ENCODE assay signal across 14 cellular contexts in the genomic region with DNA sequence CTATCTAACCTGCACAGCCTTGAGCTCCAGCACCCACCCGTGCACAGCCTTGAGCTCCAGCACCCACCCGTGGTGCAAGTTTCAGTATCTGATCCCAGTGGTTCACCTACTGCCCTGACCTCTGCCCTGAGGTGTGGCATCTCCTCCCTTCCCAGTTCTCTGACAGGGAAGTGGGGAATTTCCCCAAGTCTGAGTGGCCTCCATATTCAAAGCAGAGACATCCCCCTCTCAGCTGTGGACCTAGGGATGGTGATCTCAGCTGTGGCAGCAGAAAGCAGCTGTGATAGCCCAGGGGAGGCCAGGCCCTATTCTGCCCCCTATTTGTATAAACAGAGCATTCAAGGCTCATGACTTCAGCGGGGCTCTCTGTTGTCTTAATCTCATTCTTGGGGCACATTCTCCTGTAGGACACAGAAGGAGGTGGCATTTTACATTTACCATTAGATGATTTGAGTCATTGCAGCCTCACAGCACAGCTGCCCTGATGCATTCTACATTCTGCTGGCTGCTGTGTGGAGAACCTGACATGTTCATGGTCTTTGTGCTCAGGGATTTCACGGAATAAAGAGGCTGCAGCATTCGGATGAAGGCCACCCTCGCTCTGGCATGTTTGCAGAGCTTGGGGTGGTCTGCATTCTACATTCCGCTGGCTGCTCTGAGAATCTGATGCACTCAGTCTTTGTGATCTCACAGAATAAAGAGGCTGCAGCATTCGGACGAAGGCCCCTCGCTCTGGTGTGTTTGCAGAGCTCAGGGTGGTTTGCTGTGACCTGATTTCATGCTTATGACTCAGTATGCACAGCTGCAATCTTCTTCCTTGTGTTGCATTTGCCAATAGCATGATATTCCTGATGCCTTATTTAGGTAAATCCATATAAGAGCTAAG. TPM values are rescaled to one million over a fixed set of nuclear protein-coding genes. Genes with fewer than 3 reads are reported as not detected.
DNase-seq lines count a peak whose midpoint lies in the region; ATAC-seq and TF ChIP-seq lines count a peak whose summit lies in the region.
"Had no signal": no experiment of that assay in that cellular context is flagged by ENCODE, and none has a peak within 500 bp of the region (broad histone marks: within the 10 kb centered on the region; RNA-seq: fewer than 3 reads in every experiment).

No MANE protein-coding gene starts in this region.

- 80 to 83% methylated on average over 9 to 10 of the region's 10 CpGs for WGBS in testis, 2 donors

- intact Hi-C loops in testis (cut with DNase I; ENCODE audit: low total_unique reads) = loop anchor here (10.0 kb wide), 1 partner anchor 366 kb away; no protein-coding TSS in a partner anchor

- TF ChIP-seq CTCF in GM10266 (IDR thresholded peaks at IDR 0.05; ENCODE audit: control insufficient read depth, insufficient read depth, low read depth, missing control alignments) (peak; percentile 28), testis (IDR thresholded peaks at IDR 0.05) (no peak), foreskin keratinocyte (conservative IDR thresholded peaks at IDR 0.05) (no peak)

- peak overlapping the region; percentile 39 for H3K4me3 Mint-ChIP-seq in activated T-helper 17 cell treated with anti-CD3 and anti-CD28 coated beads, Interleukin-2, amount 50 U/mL, for 72 hours
- H3K4me3 Mint-ChIP-seq in naive B cell = peak overlapping the region in 2 of 8 donors; percentile 8 to 47
- H3K4me3 Mint-ChIP-seq: activated CD8-positive, alpha-beta memory T cell treated with anti-CD3 and anti-CD28 coated beads, Interleukin-2, amount 10 ng/mL, durations not matched to agents 7 days and 5 days had no signal

- no peaks in the 10 kb centered on the region for H3K9me3 Mint-ChIP-seq in activated T-helper 17 cell treated with anti-CD3 and anti-CD28 coated beads, Interleukin-2, amount 50 U/mL, for 72 hours
- no peaks in the 10 kb centered on the region for H3K9me3 Mint-ChIP-seq in naive B cell

- H3K27ac Mint-ChIP-seq in activated T-helper 17 cell treated with anti-CD3 and anti-CD28 coated beads, Interleukin-2, amount 50 U/mL, for 72 hours = peak overlapping the region; percentile 56
- peak overlapping the region; percentile 58 to 96 (median 82) for H3K27ac Mint-ChIP-seq in naive B cell
- H3K27ac Mint-ChIP-seq: activated CD8-positive, alpha-beta memory T cell treated with anti-CD3 and anti-CD28 coated beads, Interleukin-2, amount 10 ng/mL, durations not matched to agents 7 days and 5 days had no signal

- no peak overlapping the region for H3K4me3 ChIP-seq in testis
- H3K4me3 ChIP-seq: BLaER1, uterus had no signal

- H3K27me3 Mint-ChIP-seq in activated T-helper 17 cell treated with anti-CD3 and anti-CD28 coated beads, Interleukin-2, amount 50 U/mL, for 72 hours = no peaks in the 10 kb centered on the region
- no peaks in the 10 kb centered on the region for H3K27me3 Mint-ChIP-seq in naive B cell

- peaks cover 54% of the 10 kb centered on the region for H3K36me3 Mint-ChIP-seq in activated T-helper 17 cell treated with anti-CD3 and anti-CD28 coated beads, Interleukin-2, amount 50 U/mL, for 72 hours (ENCODE audit: low read depth)
- H3K36me3 Mint-ChIP-seq in naive B cell = peaks cover 17 to 22% of the 10 kb centered on the region in 2 donors

- no peaks in the 10 kb centered on the region for H3K36me3 ChIP-seq in testis (ENCODE audit: low read depth, missing control alignments)
- H3K36me3 ChIP-seq: BLaER1, uterus had no signal

- no peaks in the 10 kb centered on the region for H3K9me3 ChIP-seq in testis
- H3K9me3 ChIP-seq: uterus had no signal

- no peak for TF ChIP-seq POLR2A in testis (IDR thresholded peaks at IDR 0.05)

- ATAC-seq in GM21447 (IDR thresholded peaks at IDR 0.05; ENCODE audit: unreplicated experiment) = peak; percentile 52
- ATAC-seq in activated T-helper 17 cell treated with anti-CD3 and anti-CD28 coated beads, Interleukin-2, amount 50 U/mL, for 72 hours (replicated peaks) = no peak
- ATAC-seq in naive B cell (ENCODE audit: low read depth in 2 of 2) = peak; percentile 57 to 65
- no peak for ATAC-seq in HG02970 (IDR thresholded peaks at IDR 0.05; ENCODE audit: low FRiP score, unreplicated experiment)
- ATAC-seq in foreskin keratinocyte = no peak

- H3K27me3 ChIP-seq in testis (no peaks in the 10 kb centered on the region), foreskin keratinocyte (no peaks in the 10 kb centered on the region)
- H3K27me3 ChIP-seq: uterus had no signal

- no peaks in the 10 kb centered on the region for H3K4me1 ChIP-seq in testis
- no peaks in the 10 kb centered on the region for H3K4me1 ChIP-seq in foreskin keratinocyte
- H3K4me1 ChIP-seq: uterus had no signal

- DNase-seq in GM10266 (ENCODE audit: extremely low spot score) (no peak), naive B cell (no peak), testis (no peak), foreskin keratinocyte (no peak), AG08395 (ENCODE audit: low spot score) (no peak)
- DNase-seq: activated CD8-positive, alpha-beta memory T cell treated with anti-CD3 and anti-CD28 coated beads, Interleukin-2, amount 10 ng/mL, durations not matched to agents 7 days and 5 days; amniotic stem cell; hypothalamus; mesendoderm; uterus had no signal

- H3K4me1 Mint-ChIP-seq in activated T-helper 17 cell treated with anti-CD3 and anti-CD28 coated beads, Interleukin-2, amount 50 U/mL, for 72 hours = peaks cover 31% of the 10 kb centered on the region
- peaks cover 44 to 86% (median 49%) of the 10 kb centered on the region in 3 donors for H3K4me1 Mint-ChIP-seq in naive B cell

- H3K27ac ChIP-seq in testis (no peak overlapping the region), foreskin keratinocyte (no peak overlapping the region)
- H3K27ac ChIP-seq: BLaER1, uterus had no signal

RNA-seq across cellular contexts. Expression of gene GPR31, which starts 16.9 kb away (rescaled TPM):
- not detected for total RNA-seq in activated T-helper 17 cell treated with anti-CD3 and anti-CD28 coated beads, Interleukin-2, amount 50 U/mL, for 72 hours
- polyA plus RNA-seq in naive B cell (ENCODE audit: low read depth in 6 of 6) (not detected), testis (ENCODE audit: insufficient read depth, low read depth, low replicate concordance) (0.20 TPM), foreskin keratinocyte (not detected in 2 replicates)
- total RNA-seq in testis (under 1 TPM; 0.19 to 0.71 TPM), foreskin keratinocyte (not detected in 2 replicates)
- total RNA-seq: activated CD8-positive, alpha-beta memory T cell treated with anti-CD3 and anti-CD28 coated beads, Interleukin-2, amount 10 ng/mL, durations not matched to agents 7 days and 5 days; uterus had no signal

RNA-seq across cellular contexts. Expression of gene CCR6, which starts 17.9 kb away (rescaled TPM):
- 10 to 100 TPM; 31.5 to 55.7 TPM for total RNA-seq in activated T-helper 17 cell treated with anti-CD3 and anti-CD28 coated beads, Interleukin-2, amount 50 U/mL, for 72 hours
- polyA plus RNA-seq in naive B cell (ENCODE audit: low read depth in 6 of 6) (100 to 1,000 TPM in 5 of 6 donors, 10 to 100 TPM in 1; 97.4 to 205 (median 126) TPM), testis (ENCODE audit: insufficient read depth, low read depth, low replicate concordance) (5.3 TPM), foreskin keratinocyte (not detected in 2 replicates)
- total RNA-seq in testis (under 1 TPM in 1 of 2 donors, not detected in 1; 0.87 TPM), foreskin keratinocyte (not detected in 2 replicates)
- total RNA-seq: uterus had no signal

Comparison
In these comparisons a context has a peak if more than half of its experiments do, and no peak if none do; other contexts are left out.
1. ATAC-seq: peak in GM21447 (single experiment) and naive B cell (2 of 2); none in activated T-helper 17 cell treated with anti-CD3 and anti-CD28 coated beads, Interleukin-2, amount 50 U/mL, for 72 hours (single experiment), HG02970 (single experiment) and foreskin keratinocyte (single experiment).
2. RNA of gene CCR6, which starts 17.9 kb away (total RNA-seq): 31.5 to 55.7 TPM in activated T-helper 17 cell treated with anti-CD3 and anti-CD28 coated beads, Interleukin-2, amount 50 U/mL, for 72 hours; 0.87 TPM in testis and not detected in foreskin keratinocyte; every median in the first group is over 10 times any median in the second.